1 cellular context compared by ENCODE assay signal in genomic region chr4:153142700-153143438, GRCh38.
TF ChIP-seq lines count a peak whose summit lies in the region.

No MANE protein-coding gene starts in this region.

TF ChIP-seq in K562, 482 proteins besides CTCF, POLR2A, EP300 and RAD21 (continued from another document):
- TF ChIP-seq ARID3A (IDR thresholded peaks at IDR 0.05; ENCODE audit: borderline replicate concordance, low read depth, low read length) (0 out of 2 replicates have a peak, but pooled peaks have one; percentile 38), ZNF431 (CRISPR knock-in tag; IDR thresholded peaks at IDR 0.05) (no peak), ZNF717 (CRISPR knock-in tag; IDR thresholded peaks at IDR 0.05) (no peak), SMC3 (conservative IDR thresholded peaks at IDR 0.05; ENCODE audit: insufficient read depth, low read depth, low read length) (peak; percentile 77), ZKSCAN3 (CRISPR knock-in tag; IDR thresholded peaks at IDR 0.05) (no peak), SRSF7 (optimal IDR thresholded peaks at IDR 0.05; ENCODE audit: low read depth, low read length) (no peak)
TF ChIP-seq in K562: peak in this region for 13.
